12 cellular contexts compared by ENCODE assay signal in the genomic region with DNA sequence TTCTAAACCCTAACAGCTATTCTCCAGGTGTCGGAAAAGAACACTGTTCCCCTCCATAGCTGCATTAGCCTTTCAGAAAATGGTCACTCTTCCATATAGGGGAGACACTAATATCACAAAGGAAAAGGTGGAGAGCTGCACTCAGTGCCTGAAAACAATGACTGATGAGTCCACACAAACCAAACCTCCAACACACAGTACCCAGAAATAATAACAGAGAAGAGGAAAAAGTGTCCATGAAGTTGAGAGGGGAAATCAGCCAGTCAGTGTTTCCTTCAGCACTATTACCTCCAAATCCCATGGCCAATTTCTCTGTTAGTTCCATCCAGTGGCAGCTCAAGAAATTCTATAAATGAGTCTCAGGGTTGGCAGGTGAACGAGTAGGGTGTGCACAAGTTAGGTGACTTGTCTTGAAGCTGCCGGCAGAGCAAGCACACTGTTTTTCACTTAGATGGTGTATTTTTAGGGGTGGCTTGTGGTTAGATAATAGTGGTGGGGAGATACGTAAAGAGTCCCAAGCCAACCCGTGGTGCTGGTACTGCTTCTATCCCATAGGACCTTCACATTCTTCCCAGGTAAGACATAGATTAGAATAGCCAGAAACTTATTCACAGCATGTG.
"Had no signal": no experiment of that assay in that cellular context is flagged by ENCODE, and none has a peak within 500 bp of the region (broad histone marks: within the 10 kb centered on the region; RNA-seq: fewer than 3 reads in every experiment).

No MANE protein-coding gene starts in this region.

- DNase-seq: activated naive CD4-positive, alpha-beta T cell treated with Interleukin-2 at 50 U/mL for 16 hours; amygdala; cortex of kidney; effector CD8-positive, alpha-beta T cell; heart left ventricle; mammary epithelial cell; stimulated activated naive CD4-positive, alpha-beta T cell treated with Interleukin-2 at 50 U/mL for 16 hours had no signal

- H3K4me3 Mint-ChIP-seq: brain; central memory CD8-positive, alpha-beta T cell; nephron had no signal

- H3K36me3 Mint-ChIP-seq: brain had no signal

- H3K9me3 Mint-ChIP-seq: brain; central memory CD8-positive, alpha-beta T cell; nephron had no signal

- H3K27me3 Mint-ChIP-seq: brain; central memory CD8-positive, alpha-beta T cell had no signal

- H3K27ac Mint-ChIP-seq: brain, nephron had no signal

- ATAC-seq: activated CD4-positive, CD25-positive, alpha-beta regulatory T cell treated with anti-CD3 and anti-CD28 coated beads, Interleukin-2, amount 50 U/mL, for 24 hours; heart left ventricle; sciatic nerve had no signal

- H3K4me1 Mint-ChIP-seq: nephron had no signal
